Comparison of ENCODE assay signal across 9 cellular contexts in genomic region chrX:125132274-125132673, GRCh38.
DNase-seq lines count a peak whose midpoint lies in the region; ATAC-seq, FAIRE-seq and TF ChIP-seq lines count a peak whose summit lies in the region.
"Had no signal": no experiment of that assay in that cellular context is flagged by ENCODE, and none has a peak within 500 bp of the region (broad histone marks: within the 10 kb centered on the region; RNA-seq: fewer than 3 reads in every experiment).

No MANE protein-coding gene starts in this region.

- H3K9me3 ChIP-seq in GM12878 (replicated peaks; ENCODE audit: control insufficient read depth, insufficient read depth, low read length), result no peaks in the 10 kb centered on the region
- no peaks in the 10 kb centered on the region for H3K9me3 ChIP-seq in right cardiac atrium (ENCODE audit: control insufficient read depth, low read length)
- H3K9me3 ChIP-seq: heart right ventricle had no signal

- DNase-seq in stimulated activated CD4-positive, alpha-beta T cell treated with anti-CD3 and anti-CD28 coated beads, Interleukin-4, amount 100 ng/mL, for 24 hours, result peak; percentile 3
- no peak for DNase-seq in stimulated activated CD4-positive, alpha-beta T cell treated with anti-CD3 and anti-CD28 coated beads, Interleukin-1b, Interleukin-23, amount 100 ng/mL, for 48 hours
- DNase-seq in GM12878 (ENCODE audit: low read depth, low spot score), result no peak
- DNase-seq in T1000 (lab: John Stamatoyannopoulos, UW), result no peak
- no peak for DNase-seq in left ventricle myocardium superior
- DNase-seq in right cardiac atrium, result no peak
- DNase-seq: heart right ventricle had no signal

- H3K79me2 ChIP-seq in GM12878 (ENCODE audit: control insufficient read depth, insufficient read depth, low read length), result no peaks in the 10 kb centered on the region

- RAD21 ChIA-PET in GM12878 (lab: Charles Lee; ENCODE audit: unreplicated experiment), result interaction anchor here (2.0 to 2.5 kb wide), 3 partner anchors 721 to 739 kb away, joined by 5 to 24 read pairs (median 8); no protein-coding TSS in a partner anchor

- H3K4me2 ChIP-seq in GM12878 (ENCODE audit: control insufficient read depth, insufficient read depth), result no peak overlapping the region

- no peaks in the 10 kb centered on the region for H4K20me1 ChIP-seq in GM12878 (ENCODE audit: control insufficient read depth, insufficient read depth)

- H3K36me3 ChIP-seq in GM12878 (ENCODE audit: control insufficient read depth in 2 of 2, insufficient read depth in 2 of 2, low read length in 1 of 2), result no peaks in the 10 kb centered on the region
- H3K36me3 ChIP-seq: heart right ventricle had no signal

- ATAC-seq in GM12878, result peak; percentile 65; the same call in 2 of the 3 replicates
- no peak for ATAC-seq in GM18873 (IDR thresholded peaks at IDR 0.05; ENCODE audit: low FRiP score, unreplicated experiment)
- ATAC-seq in left ventricle myocardium superior, result no peak
- ATAC-seq in right cardiac atrium, result no peak
- ATAC-seq: heart right ventricle had no signal

- H3K4me1 ChIP-seq in GM12878 (ENCODE audit: control insufficient read depth, insufficient read depth, low read length) (no peaks in the 10 kb centered on the region), right cardiac atrium (ENCODE audit: control insufficient read depth, insufficient read depth, low read length) (no peaks in the 10 kb centered on the region)
- H3K4me1 ChIP-seq: heart right ventricle had no signal

- BruUV-seq in GM12878 (replicated peaks; lab: Mats Ljungman, UMichigan), result no TSS peak

- intact Hi-C loops in GM12878 (cut with micrococcal nuclease; ENCODE audit: unreplicated experiment), result loop anchor here (5.0 kb wide), 1 partner anchor 725 kb away; no protein-coding TSS in a partner anchor
- intact Hi-C loops in left ventricle myocardium superior (cut with micrococcal nuclease), result no loop called here
- intact Hi-C loops in right cardiac atrium (cut with DNase I), result no loop called here

- TF ChIP-seq EP300 in GM12878 (IDR thresholded peaks at IDR 0.05; ENCODE audit: borderline replicate concordance in 1 of 2, control insufficient read depth in 1 of 2, low read depth in 2 of 2, low read length in 2 of 2), result no peak

- no peak overlapping the region for H2AFZ ChIP-seq in GM12878 (ENCODE audit: control insufficient read depth, low read depth, low read length)

- H3K9ac ChIP-seq in GM12878 (ENCODE audit: control insufficient read depth, insufficient read depth, low read length), result no peak overlapping the region

- no peaks in the 10 kb centered on the region for H3K27me3 ChIP-seq in GM12878 (replicated peaks in 1 of 2; ENCODE audit: control insufficient read depth in 2 of 2, insufficient read depth in 2 of 2, low read length in 1 of 2)
- no peaks in the 10 kb centered on the region for H3K27me3 ChIP-seq in right cardiac atrium (ENCODE audit: control insufficient read depth, insufficient read depth)
- H3K27me3 ChIP-seq: heart right ventricle had no signal

- CTCF ChIA-PET in GM12878 (lab: Yijun Ruan, JAX), result interaction anchor here (0.8 to 2.9 kb wide), 10 partner anchors 10 to 1062 kb away, joined by 3 to 41 read pairs (median 6); no protein-coding TSS in a partner anchor

- peak; percentile 39; the same call in 1 of the 2 replicates for TF ChIP-seq RAD21 in GM12878 (IDR thresholded peaks at IDR 0.05; ENCODE audit: insufficient read depth, low read depth, low read length)

- TF ChIP-seq CTCF in LNCAP (IDR thresholded peaks at IDR 0.05) (peak; percentile 64), GM12878 (IDR thresholded peaks at IDR 0.05 in 2 of 3, conservative IDR thresholded peaks at IDR 0.05 in 1 of 3; ENCODE audit: control insufficient read depth in 2 of 3, extremely low read depth in 1 of 3, insufficient read depth in 1 of 3, low read depth in 3 of 3, low read length in 3 of 3) (peak; percentile 25 to 53 (median 42); a peak in 4 of 6 replicates)

- SMC1A ChIA-PET in GM12878 (lab: Charles Lee; ENCODE audit: uncharacterized antibody, unreplicated experiment), result interaction anchor here (0.9 to 2.1 kb wide), 3 partner anchors 12 to 740 kb away, joined by 3 to 7 read pairs (median 3); no protein-coding TSS in a partner anchor

- WGBS in GM12878 (ENCODE audit: insufficient coverage, insufficient replicate concordance, low lambda C conversion rate, missing lambda C conversion rate), result 0% methylated on average over 2 of the region's 2 CpGs
- 37% methylated on average over 2 of the region's 2 CpGs for WGBS in right cardiac atrium

- no peak for TF ChIP-seq POLR2A in GM12878 (IDR thresholded peaks at IDR 0.05; ENCODE audit: low read depth, low read length)

- H3K27ac ChIP-seq in GM12878 (ENCODE audit: control insufficient read depth, insufficient read depth), result no peak overlapping the region
- H3K27ac ChIP-seq in right cardiac atrium (ENCODE audit: low read length), result no peak overlapping the region
- H3K27ac ChIP-seq: heart right ventricle had no signal

- H3K4me3 ChIP-seq in GM12878 (no peak overlapping the region), right cardiac atrium (ENCODE audit: low read length) (no peak overlapping the region)
- H3K4me3 ChIP-seq: heart right ventricle had no signal

- FAIRE-seq in GM12878 (lab: Jason Lieb, UNC), result no peak

- POLR2A ChIA-PET in GM12878 (lab: Charles Lee), result no interaction called here

- in situ Hi-C loops in GM12878 (cut with MboI), result loop anchor here (25.0 kb wide), 1 partner anchor 720 kb away; no protein-coding TSS in a partner anchor

TF ChIP-seq in GM12878, 131 proteins besides CTCF, POLR2A, EP300 and RAD21 (continues in another document):
- TF ChIP-seq SREBF2 (IDR thresholded peaks at IDR 0.05; ENCODE audit: low read length) (no peak), ATF3 (IDR thresholded peaks at IDR 0.05; ENCODE audit: borderline replicate concordance, extremely low read depth, low read depth, low read length) (no peak), HDAC6 (IDR thresholded peaks at IDR 0.05; ENCODE audit: unreplicated experiment) (no peak), EZH2 (IDR thresholded peaks at IDR 0.05; ENCODE audit: borderline replicate concordance, control insufficient read depth, low read depth, low read length) (no peak), SKIL (IDR thresholded peaks at IDR 0.05; ENCODE audit: low read depth, poor library complexity, severe bottlenecking) (no peak), SPI1 (IDR thresholded peaks at IDR 0.05; ENCODE audit: borderline replicate concordance, insufficient read depth, low read depth, low read length) (no peak), BCLAF1 (IDR thresholded peaks at IDR 0.05) (no peak), MYC (IDR thresholded peaks at IDR 0.05; ENCODE audit: insufficient read depth, insufficient read length, insufficient replicate concordance, low read length, severe bottlenecking) (no peak), WRNIP1 (IDR thresholded peaks at IDR 0.05; ENCODE audit: borderline replicate concordance, low read depth, low read length) (no peak), GATAD2B (conservative IDR thresholded peaks at IDR 0.05; ENCODE audit: low read depth) (no peak), ZNF207 (IDR thresholded peaks at IDR 0.05; ENCODE audit: borderline replicate concordance) (no peak), NR2F1 (conservative IDR thresholded peaks at IDR 0.05) (no peak), STAT1 (conservative IDR thresholded peaks at IDR 0.05) (no peak), SREBF1 (IDR thresholded peaks at IDR 0.05; ENCODE audit: low read length) (no peak)
